In genomic region chr14:79369359-79370332, GRCh38 we compare ENCODE assay signal across 13 cellular contexts.
DNase-seq lines count a peak whose midpoint lies in the region; ATAC-seq and TF ChIP-seq lines count a peak whose summit lies in the region.
"Had no signal": no experiment of that assay in that cellular context is flagged by ENCODE, and none has a peak within 500 bp of the region (broad histone marks: within the 10 kb centered on the region; RNA-seq: fewer than 3 reads in every experiment).

No MANE protein-coding gene starts in this region.

- peak overlapping the region; percentile 84; the same call in 2 of the 3 replicates for H2BK15ac ChIP-seq in IMR-90 (ENCODE audit: low read depth, low read length)

- no peaks in the 10 kb centered on the region for H3K9me1 ChIP-seq in IMR-90 (ENCODE audit: insufficient read depth, low read length)

- peak overlapping the region; percentile 76; the same call in 1 of the 2 replicates for H2BK20ac ChIP-seq in IMR-90 (ENCODE audit: low read depth, low read length)

- H3K9me3 Mint-ChIP-seq in Calu3 (ENCODE audit: low read depth, unreplicated experiment): peaks cover 5% of the 10 kb centered on the region

- peak overlapping the region; percentile 73 for H2BK120ac ChIP-seq in IMR-90 (ENCODE audit: low read depth, low read length)

- TF ChIP-seq RAD21 in IMR-90 (IDR thresholded peaks at IDR 0.05; ENCODE audit: low read length): no peak; the same call in 1 of the 2 replicates

- H3K4me3 ChIP-seq in AG04449 (ENCODE audit: low read depth, low read length): no peak overlapping the region
- no peak overlapping the region for H3K4me3 ChIP-seq in IMR-90 (ENCODE audit: insufficient read depth, low read depth, low read length)
- H3K4me3 ChIP-seq in mammary epithelial cell (replicated peaks in 1 of 3; ENCODE audit: insufficient read depth in 1 of 3, low read depth in 2 of 3, low read length in 3 of 3): no peak overlapping the region
- H3K4me3 ChIP-seq in mucosa of descending colon: no peak overlapping the region

- DNase-seq in AG04449 (ENCODE audit: low read depth, low spot score) (peak; percentile 83), IMR-90 (peak; percentile 99), mammary epithelial cell (peak; percentile 5), mucosa of descending colon (peak in 1 of 3 donors; percentile 1), Calu3 (no peak), NCI-H187 treated with DMSO at 0.1 percent for 48 hours (lab: John Stamatoyannopoulos, UW) (no peak), hypothalamus (lab: John Stamatoyannopoulos, UW) (no peak)
- DNase-seq in activated CD4-positive, alpha-beta T cell treated with anti-CD3 and anti-CD28 coated beads, Interleukin-2, amount 50 U/mL, for 4 hours: no peak
- DNase-seq: activated CD4-positive, CD25-positive, alpha-beta regulatory T cell treated with anti-CD3 and anti-CD28 coated beads, Interleukin-2, amount 50 U/mL, for 72 hours; DMS 273 treated with DMSO at 0.1 percent for 48 hours; KG1 had no signal

- H4K91ac ChIP-seq in IMR-90 (ENCODE audit: insufficient read depth, low read depth, low read length): peak overlapping the region; percentile 63; the same call in 1 of the 2 replicates

- H3K36me3 Mint-ChIP-seq in Calu3 (ENCODE audit: insufficient read depth, unreplicated experiment): no peaks in the 10 kb centered on the region
- H3K36me3 Mint-ChIP-seq: activated naive CD8-positive, alpha-beta T cell had no signal

- H3K4me2 ChIP-seq in IMR-90 (ENCODE audit: low read depth, low read length): peak overlapping the region; percentile 54; the same call in 1 of the 2 replicates
- no peak overlapping the region for H3K4me2 ChIP-seq in mammary epithelial cell (ENCODE audit: insufficient read depth, low read depth, low read length)

- no peaks in the 10 kb centered on the region for H3K79me2 ChIP-seq in mammary epithelial cell (ENCODE audit: insufficient read depth, low read length)

- in situ Hi-C loops in IMR-90 (cut with MboI; ENCODE audit: low sequenced_read_pairs): no loop called here
- in situ Hi-C loops in mammary epithelial cell (cut with MboI; ENCODE audit: low sequenced_read_pairs in 2 of 2): no loop called here

- H3K4me1 Mint-ChIP-seq in Calu3 (ENCODE audit: low read depth, unreplicated experiment): no peaks in the 10 kb centered on the region

- H3K27me3 ChIP-seq in IMR-90 (ENCODE audit: control insufficient read depth, insufficient read depth, low read length) (no peaks in the 10 kb centered on the region), mammary epithelial cell (ENCODE audit: insufficient read depth, low read length) (no peaks in the 10 kb centered on the region)

- WGBS in IMR-90 (ENCODE audit: extremely low coverage in 2 of 2, insufficient read length in 1 of 2), 2 experiments: 0% methylated on average over 2 of the region's 10 CpGs; no CpG with 5 or more reads in 1 of the 2 experiments
- 70% methylated on average over 10 of the region's 10 CpGs for WGBS in mammary epithelial cell (ENCODE audit: low coverage, missing lambda C conversion rate)

- H3K27ac ChIP-seq in IMR-90 (ENCODE audit: insufficient read depth, low read length) (no peak overlapping the region), mammary epithelial cell (ENCODE audit: insufficient read depth, low read depth, low read length) (no peak overlapping the region)

- intact Hi-C loops in IMR-90 (cut with micrococcal nuclease) (loop anchor here (1.0 to 2.0 kb wide), 2 partner anchors 90 to 213 kb away; no protein-coding TSS in a partner anchor), mammary epithelial cell (cut with micrococcal nuclease) (no loop called here), mucosa of descending colon (cut with DNase I, micrococcal nuclease) (no loop called here), Calu3 (cut with micrococcal nuclease; ENCODE audit: unreplicated experiment) (no loop called here)

- H3K4me1 ChIP-seq in IMR-90 (ENCODE audit: control insufficient read depth, insufficient read depth, low read length) (peaks cover 2% of the 10 kb centered on the region; the same call in 1 of the 2 replicates), mammary epithelial cell (ENCODE audit: insufficient read depth, low read length) (no peaks in the 10 kb centered on the region), mucosa of descending colon (ENCODE audit: low read depth) (no peaks in the 10 kb centered on the region)

- H4K5ac ChIP-seq in IMR-90 (ENCODE audit: low read depth, low read length): peak overlapping the region; percentile 61; the same call in 1 of the 2 replicates

- H3K18ac ChIP-seq in IMR-90 (ENCODE audit: low read depth, low read length): peak overlapping the region; percentile 97; the same call in 1 of the 2 replicates

- H2AFZ ChIP-seq in IMR-90 (replicated peaks; ENCODE audit: low read length, poor library complexity) (no peak overlapping the region), mammary epithelial cell (ENCODE audit: low read depth, low read length) (no peak overlapping the region)

- H3K79me1 ChIP-seq in IMR-90 (ENCODE audit: low read depth in 1 of 2, low read length in 2 of 2): no peaks in the 10 kb centered on the region

- POLR2A ChIA-PET in AG04449 (lab: Yijun Ruan, JAX): interaction anchor here (0.7 kb wide), 1 partner anchor 593 kb away, joined by 3 read pairs; no protein-coding TSS in a partner anchor
- POLR2A ChIA-PET in IMR-90 (lab: Charles Lee; ENCODE audit: unreplicated experiment): interaction anchor here (0.6 kb wide), 1 partner anchor 545 kb away, joined by 3 read pairs; no protein-coding TSS in a partner anchor

- dilution Hi-C loops in IMR-90 (cut with HindIII; ENCODE audit: low sequenced_read_pairs, unreplicated experiment): no loop called here
- dilution Hi-C loops in mammary epithelial cell (cut with HindIII; ENCODE audit: low sequenced_read_pairs): no loop called here

- H3K9me3 ChIP-seq in IMR-90 (ENCODE audit: control insufficient read depth, insufficient read depth, low read length): no peaks in the 10 kb centered on the region
- no peaks in the 10 kb centered on the region for H3K9me3 ChIP-seq in mammary epithelial cell (replicated peaks; ENCODE audit: insufficient read depth, low read length)
- H3K9me3 ChIP-seq in mucosa of descending colon: no peaks in the 10 kb centered on the region

- H3K4me3 Mint-ChIP-seq in Calu3 (ENCODE audit: low read depth, unreplicated experiment): no peak overlapping the region
- H3K4me3 Mint-ChIP-seq: activated naive CD8-positive, alpha-beta T cell had no signal

- peak overlapping the region; percentile 94 for H2BK5ac ChIP-seq in IMR-90 (ENCODE audit: low read depth, low read length, poor library complexity, severe bottlenecking)

- H3K4ac ChIP-seq in IMR-90 (ENCODE audit: low read depth, low read length): peak overlapping the region; percentile 38; the same call in 1 of the 2 replicates

- peak overlapping the region; percentile 61 to 75 for H4K8ac ChIP-seq in IMR-90 (ENCODE audit: low read depth in 2 of 2, low read length in 2 of 2)

- peak; percentile 8 for TF ChIP-seq CTCF in AG04449 (IDR thresholded peaks at IDR 0.05; ENCODE audit: insufficient read depth, low read length, missing control alignments)
- TF ChIP-seq CTCF in IMR-90 (conservative IDR thresholded peaks at IDR 0.05; ENCODE audit: low read depth, low read length): peak; percentile 34
- TF ChIP-seq CTCF in mammary epithelial cell (conservative IDR thresholded peaks at IDR 0.05 in 1 of 2, IDR thresholded peaks at IDR 0.05 in 1 of 2; ENCODE audit: extremely low read depth in 1 of 2, insufficient read depth in 1 of 2, low read depth in 1 of 2, low read length in 2 of 2): no peak
- no peak for TF ChIP-seq CTCF in mucosa of descending colon (IDR thresholded peaks at IDR 0.05)
- no peak for TF ChIP-seq CTCF in Calu3 (IDR thresholded peaks at IDR 0.05; ENCODE audit: unreplicated experiment)

- peak overlapping the region; percentile 12; the same call in 1 of the 2 replicates for H3K56ac ChIP-seq in IMR-90 (ENCODE audit: extremely low read depth, insufficient read depth, low read length)

- CTCF ChIA-PET in AG04449 (lab: Yijun Ruan, JAX): interaction anchor here (0.7 kb wide), 1 partner anchor 60 kb away, joined by 3 read pairs; no protein-coding TSS in a partner anchor
- CTCF ChIA-PET in IMR-90 (lab: Yijun Ruan, JAX): interaction anchor here (0.6 to 0.7 kb wide), 4 partner anchors 165 to 1529 kb away, joined by 3 to 4 read pairs (median 4); no protein-coding TSS in a partner anchor
- CTCF ChIA-PET in mammary epithelial cell (lab: Charles Lee; ENCODE audit: low non-redundant PET): no interaction called here
- CTCF ChIA-PET in Calu3 (lab: Charles Lee): no interaction called here

- no peaks in the 10 kb centered on the region for H3K27me3 Mint-ChIP-seq in Calu3 (ENCODE audit: unreplicated experiment)
- H3K27me3 Mint-ChIP-seq: activated naive CD8-positive, alpha-beta T cell; progenitor cell of endocrine pancreas had no signal

- H3K36me3 ChIP-seq in IMR-90 (ENCODE audit: control insufficient read depth, insufficient read depth, low read length): no peaks in the 10 kb centered on the region
- no peaks in the 10 kb centered on the region for H3K36me3 ChIP-seq in mammary epithelial cell (ENCODE audit: insufficient read depth, low read length)
- no peaks in the 10 kb centered on the region for H3K36me3 ChIP-seq in mucosa of descending colon (ENCODE audit: low read depth)

- no peak overlapping the region for H2AK9ac ChIP-seq in IMR-90 (replicated peaks; ENCODE audit: low read depth, low read length, poor library complexity)

- no peak for TF ChIP-seq POLR2A in IMR-90 (IDR thresholded peaks at IDR 0.05; ENCODE audit: low read depth, low read length)

- no TSS peak for BruUV-seq in IMR-90 (replicated peaks; lab: Mats Ljungman, UMichigan)
- BruUV-seq in mammary epithelial cell (replicated peaks; lab: Mats Ljungman, UMichigan): no TSS peak
- no TSS peak for BruUV-seq in Calu3 (replicated peaks; lab: Mats Ljungman, UMichigan)

- H3K9ac ChIP-seq in IMR-90 (ENCODE audit: low read depth, low read length): no peak overlapping the region
- H3K9ac ChIP-seq in mammary epithelial cell (ENCODE audit: insufficient read depth, low read length): no peak overlapping the region

- no peak overlapping the region for H2AK5ac ChIP-seq in IMR-90 (ENCODE audit: low read depth, low read length)

- H4K20me1 ChIP-seq in IMR-90 (ENCODE audit: insufficient read depth, low read length) (no peaks in the 10 kb centered on the region), mammary epithelial cell (ENCODE audit: insufficient read depth, low read length) (no peaks in the 10 kb centered on the region)

- ATAC-seq in IMR-90 (ENCODE audit: low read depth) (peak; percentile 99), mucosa of descending colon (peak; percentile 33)

- H3K14ac ChIP-seq in IMR-90 (replicated peaks; ENCODE audit: low read depth, low read length): peak overlapping the region; percentile 35; the same call in 1 of the 2 replicates

- H3K23ac ChIP-seq in IMR-90 (ENCODE audit: low read depth, low read length): peak overlapping the region; percentile 6

- H3K27ac Mint-ChIP-seq in Calu3 (ENCODE audit: unreplicated experiment): no peak overlapping the region
- H3K27ac Mint-ChIP-seq: activated naive CD8-positive, alpha-beta T cell; progenitor cell of endocrine pancreas had no signal

TF ChIP-seq in IMR-90, 13 proteins besides CTCF, POLR2A, EP300 and RAD21 (continues in another document):
- TF ChIP-seq MAZ (IDR thresholded peaks at IDR 0.05; ENCODE audit: borderline replicate concordance, low read depth, low read length): no peak
- TF ChIP-seq FOS (IDR thresholded peaks at IDR 0.05; ENCODE audit: low read depth, low read length): peak; percentile 98
- TF ChIP-seq NFE2L2 (IDR thresholded peaks at IDR 0.05; ENCODE audit: low read depth, low read length): peak; percentile 82; the same call in 1 of the 2 replicates

Comparison
In these comparisons a context has a peak if more than half of its experiments do, and no peak if none do; other contexts are left out.
1. DNase-seq: peak in AG04449 (single experiment), IMR-90 (single experiment) and mammary epithelial cell (single experiment); none in Calu3 (single experiment), NCI-H187 treated with DMSO at 0.1 percent for 48 hours (single experiment), activated CD4-positive, alpha-beta T cell treated with anti-CD3 and anti-CD28 coated beads, Interleukin-2, amount 50 U/mL, for 4 hours (0 of 2) and hypothalamus (0 of 51).
2. CTCF ChIP-seq: peak in AG04449 (single experiment) and IMR-90 (single experiment); none in mammary epithelial cell (0 of 2), mucosa of descending colon (single experiment) and Calu3 (single experiment).
3. CTCF ChIA-PET loops: an anchor here in AG04449 (0.7 kb wide) and IMR-90 (0.6 to 0.7 kb wide); none called in mammary epithelial cell and Calu3.